In genomic region chr6:11275598-11275997, GRCh38 we compare ENCODE assay signal across 8 cellular contexts. TPM values are rescaled to one million over a fixed set of nuclear protein-coding genes. Genes with fewer than 3 reads are reported as not detected.
DNase-seq lines count a peak whose midpoint lies in the region; ATAC-seq, FAIRE-seq and TF ChIP-seq lines count a peak whose summit lies in the region.

No MANE protein-coding gene starts in this region.

- intact Hi-C loops in colonic mucosa (cut with DNase I) = no loop called here

- FAIRE-seq in GM12891 (lab: Jason Lieb, UNC) = peak; percentile 9

- no peak for TF ChIP-seq CTCF in colonic mucosa (IDR thresholded peaks at IDR 0.05)

- peak overlapping the region in 1 of 2 donors; percentile 29 for H3K9ac ChIP-seq in colonic mucosa (ENCODE audit: low read depth in 2 of 2, low read length in 2 of 2)

- TF ChIP-seq POLR2A in GM12891 (IDR thresholded peaks at IDR 0.05; ENCODE audit: low read depth, low read length) = no peak

- ATAC-seq in GM21367 (IDR thresholded peaks at IDR 0.05; ENCODE audit: unreplicated experiment) (peak; percentile 62), HG03558 (IDR thresholded peaks at IDR 0.05; ENCODE audit: extremely low read depth, unreplicated experiment) (peak; percentile 67)

- no peaks in the 10 kb centered on the region for H3K36me3 ChIP-seq in colonic mucosa

- no peaks in the 10 kb centered on the region for H3K27me3 ChIP-seq in colonic mucosa

- peak; percentile 32 for DNase-seq in GM12891 (ENCODE audit: insufficient read length, low spot score)
- peak; percentile 68 for DNase-seq in colonic mucosa
- no peak for DNase-seq in cortex of kidney (lab: John Stamatoyannopoulos, UW)
- DNase-seq in T1000 (lab: John Stamatoyannopoulos, UW) = no peak
- DNase-seq in T-helper 9 cell = no peak
- DNase-seq in NCI-H146 treated with DMSO at 0.1 percent for 48 hours (lab: John Stamatoyannopoulos, UW; ENCODE audit: unreplicated experiment) = no peak

- H3K9me3 ChIP-seq in colonic mucosa = no peaks in the 10 kb centered on the region

- H3K4me1 ChIP-seq in colonic mucosa = peaks cover 5% of the 10 kb centered on the region

- no peak overlapping the region for H3K4me3 ChIP-seq in colonic mucosa

- peak overlapping the region; percentile 63 for H3K27ac ChIP-seq in colonic mucosa

TF ChIP-seq in GM12891, 5 proteins besides CTCF, POLR2A, EP300 and RAD21:
- no peak for TF ChIP-seq POU2F2 (IDR thresholded peaks at IDR 0.05; ENCODE audit: low read depth, low read length)
- no peak for TF ChIP-seq PAX5 (IDR thresholded peaks at IDR 0.05; ENCODE audit: insufficient read depth, low read length, severe bottlenecking)
- TF ChIP-seq SPI1 (IDR thresholded peaks at IDR 0.05; ENCODE audit: low read depth, low read length) = peak; percentile 43
TF ChIP-seq in GM12891: peak in this region for 1.

RNA-seq across cellular contexts. Expression of gene NEDD9, which starts 43.1 kb away (rescaled TPM):
- polyA plus RNA-seq in GM12891 (2012; ENCODE audit: low read depth, missing spikeins) = 31.6 TPM
- total RNA-seq in colonic mucosa = 10 to 100 TPM; 43.4 to 73.1 TPM

Comparison
In these comparisons a context has a peak if more than half of its experiments do, and no peak if none do; other contexts are left out.
1. DNase-seq: peak in GM12891 (single experiment) and colonic mucosa (single experiment); none in cortex of kidney (single experiment), T1000 (single experiment), T-helper 9 cell (single experiment) and NCI-H146 treated with DMSO at 0.1 percent for 48 hours (single experiment).